Comparison of ENCODE assay signal across 17 cellular contexts in genomic region chr11:17781221-17781620, GRCh38. TPM values are rescaled to one million over a fixed set of nuclear protein-coding genes. Genes with fewer than 3 reads are reported as not detected.
"Had no signal": no experiment of that assay in that cellular context is flagged by ENCODE, and none has a peak within 500 bp of the region (broad histone marks: within the 10 kb centered on the region; RNA-seq: fewer than 3 reads in every experiment).

No MANE protein-coding gene starts in this region.

- H3K27ac ChIP-seq: ascending aorta, pancreas, tibial nerve had no signal

- H3K36me3 ChIP-seq: pancreas had no signal

- H3K9me3 ChIP-seq: ascending aorta, pancreas, tibial nerve had no signal

- H3K27me3 ChIP-seq: ascending aorta, pancreas, tibial nerve had no signal

- DNase-seq: activated CD4-positive, alpha-beta T cell treated with anti-CD3 and anti-CD28 coated beads, Interleukin-2, amount 10 ng/mL, durations not matched to agents 24 days and 14 days; activated CD8-positive, alpha-beta memory T cell treated with anti-CD3 and anti-CD28 coated beads for 24 hours; activated CD8-positive, alpha-beta memory T cell treated with anti-CD3 and anti-CD28 coated beads, Interleukin-2, amount 50 U/mL, for 48 hours; activated gamma-delta T cell; activated T-cell treated with anti-CD3 and anti-CD28 coated beads, Interleukin-2, amount 50 U/mL, for 48 hours; effector CD8-positive, alpha-beta T cell; left colon; stimulated activated CD8-positive, alpha-beta memory T cell treated with anti-CD3 and anti-CD28 coated beads, Interleukin-4, amount 100 ng/mL, for 48 hours; stimulated activated naive CD4-positive, alpha-beta T cell; T1000 had no signal

- H3K4me1 ChIP-seq: ascending aorta, pancreas, tibial nerve had no signal

- H3K4me3 ChIP-seq: ascending aorta, pancreas, tibial nerve had no signal

RNA-seq across cellular contexts. Expression of gene KCNC1, which starts 46.6 kb away (rescaled TPM):
- total RNA-seq: activated CD4-positive, alpha-beta T cell treated with anti-CD3 and anti-CD28 coated beads, Interleukin-2, amount 10 ng/mL, durations not matched to agents 24 days and 14 days; ascending aorta; fibroblast of villous mesenchyme; glomerular endothelial cell; naive thymus-derived CD8-positive, alpha-beta T cell; T-helper 1 cell treated with Interleukin-12 subunit alpha and Interleukin-12 subunit beta and Interleukin-4 antibody, amounts not matched to agents 30 ng/mL and 1 ng/mL, for 36 hours; tibial nerve had no signal
